ENCODE assay signal across 1 cellular context in genomic region chr1:24949331-24949881, GRCh38.
TF ChIP-seq lines count a peak whose summit lies in the region.

No MANE protein-coding gene starts in this region.

TF ChIP-seq in IMR-90, 13 proteins besides CTCF, POLR2A, EP300 and RAD21 (continued from another document):
- TF ChIP-seq RCOR1 (IDR thresholded peaks at IDR 0.05; ENCODE audit: insufficient replicate concordance, low read length) (peak; percentile 66), BHLHE40 (IDR thresholded peaks at IDR 0.05; ENCODE audit: low read depth, low read length) (peak; percentile 29; the same call in 1 of the 2 replicates), ELK1 (IDR thresholded peaks at IDR 0.05; ENCODE audit: borderline replicate concordance, low read depth, low read length) (no peak)
